In genomic region chr2:241703128-241703604, GRCh38 we compare ENCODE assay signal across 8 cellular contexts. TPM values are rescaled to one million over a fixed set of nuclear protein-coding genes. Genes with fewer than 3 reads are reported as not detected.
DNase-seq lines count a peak whose midpoint lies in the region; ATAC-seq lines count a peak whose summit lies in the region.

No MANE protein-coding gene starts in this region.

- H3K4me3 ChIP-seq in mucosa of stomach (ENCODE audit: low read length): no peak overlapping the region

- DNase-seq in DMS 273 treated with DMSO at 0.1 percent for 48 hours (lab: John Stamatoyannopoulos, UW): peak; percentile 15
- peak; percentile 22 for DNase-seq in NAMALWA (ENCODE audit: low spot score)
- DNase-seq in cerebellum (ENCODE audit: low spot score): peak; percentile 35
- DNase-seq in NCI-H187 (lab: John Stamatoyannopoulos, UW): no peak

- no peaks in the 10 kb centered on the region for H3K27me3 ChIP-seq in mucosa of stomach (ENCODE audit: control insufficient read depth, insufficient read depth, low read length)

- peak overlapping the region; percentile 75 for H3K9ac ChIP-seq in mucosa of stomach (ENCODE audit: low read length)

- no peaks in the 10 kb centered on the region for H3K36me3 ChIP-seq in mucosa of stomach (ENCODE audit: control insufficient read depth, insufficient read depth, low read length)

- H3K9me3 ChIP-seq in mucosa of stomach (ENCODE audit: control insufficient read depth, low read length): no peaks in the 10 kb centered on the region

- H3K4me1 ChIP-seq in mucosa of stomach (ENCODE audit: control insufficient read depth, insufficient read depth, low read length): peaks cover 7% of the 10 kb centered on the region

- no peak for ATAC-seq in HG03469 (IDR thresholded peaks at IDR 0.05; ENCODE audit: unreplicated experiment)
- no peak for ATAC-seq in HG03025 (IDR thresholded peaks at IDR 0.05; ENCODE audit: low FRiP score, unreplicated experiment)
- no peak for ATAC-seq in GM21576 (IDR thresholded peaks at IDR 0.05; ENCODE audit: unreplicated experiment)

RNA-seq across cellular contexts. Expression of gene ING5, which starts 1.3 kb away (rescaled TPM):
- 33.2 TPM for total RNA-seq in cerebellum

RNA-seq across cellular contexts. Expression of gene DTYMK, which starts 16.6 kb away (rescaled TPM):
- 13.6 TPM for total RNA-seq in cerebellum

RNA-seq across cellular contexts. Expression of gene D2HGDH, which starts 31.3 kb away (rescaled TPM):
- total RNA-seq in cerebellum: 6.3 TPM

Comparison
In these comparisons a context has a peak if more than half of its experiments do, and no peak if none do; other contexts are left out.
1. DNase-seq: peak in DMS 273 treated with DMSO at 0.1 percent for 48 hours (single experiment), NAMALWA (single experiment) and cerebellum (single experiment); none in NCI-H187 (0 of 2).